In the genomic region with DNA sequence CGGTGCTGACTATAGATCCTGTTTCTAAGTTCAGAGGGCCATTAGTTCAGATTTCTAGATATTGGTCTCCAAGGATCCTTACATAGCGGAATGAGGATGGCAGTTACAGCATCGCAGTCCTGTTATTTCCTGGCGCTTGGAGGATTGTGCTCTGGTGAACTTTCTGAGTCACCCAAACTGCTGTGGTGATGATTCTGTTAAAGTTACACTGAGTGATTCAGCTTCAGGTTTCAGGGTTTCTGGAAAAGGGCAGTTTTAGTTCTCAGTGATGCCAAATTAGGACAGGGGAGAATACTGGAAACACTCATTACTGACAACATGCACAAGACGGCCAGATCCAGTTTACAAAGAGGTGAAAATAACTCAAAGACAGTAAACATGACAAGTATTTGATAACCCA, we compare ENCODE assay signal across 12 cellular contexts. TPM values are rescaled to one million over a fixed set of nuclear protein-coding genes. Genes with fewer than 3 reads are reported as not detected.
DNase-seq lines count a peak whose midpoint lies in the region; ATAC-seq and TF ChIP-seq lines count a peak whose summit lies in the region.
"Had no signal": no experiment of that assay in that cellular context is flagged by ENCODE, and none has a peak within 500 bp of the region (broad histone marks: within the 10 kb centered on the region; RNA-seq: fewer than 3 reads in every experiment).

No MANE protein-coding gene starts in this region.

- H3K27ac Mint-ChIP-seq in T-helper 2 cell treated with Interferon-gamma antibody and Interleukin-4, amounts not matched to agents 5 μg/mL and 100 μg/mL, for 36 hours = no peak overlapping the region

- no peaks in the 10 kb centered on the region for H3K9me3 Mint-ChIP-seq in T-helper 2 cell treated with Interferon-gamma antibody and Interleukin-4, amounts not matched to agents 5 μg/mL and 100 μg/mL, for 36 hours
- H3K9me3 Mint-ChIP-seq: central memory CD8-positive, alpha-beta T cell had no signal

- TF ChIP-seq CTCF in AG09319 (IDR thresholded peaks at IDR 0.05; ENCODE audit: low read depth, low read length) = no peak
- no peak for TF ChIP-seq CTCF in foreskin fibroblast (IDR thresholded peaks at IDR 0.05; ENCODE audit: low read depth, low read length)

- no peaks in the 10 kb centered on the region for H3K36me3 Mint-ChIP-seq in T-helper 2 cell treated with Interferon-gamma antibody and Interleukin-4, amounts not matched to agents 5 μg/mL and 100 μg/mL, for 36 hours (ENCODE audit: low read depth)

- H3K4me3 ChIP-seq in foreskin fibroblast (ENCODE audit: low read depth in 1 of 2, low read length in 2 of 2) = no peak overlapping the region

- peaks cover 2% of the 10 kb centered on the region for H3K27me3 Mint-ChIP-seq in T-helper 2 cell treated with Interferon-gamma antibody and Interleukin-4, amounts not matched to agents 5 μg/mL and 100 μg/mL, for 36 hours (ENCODE audit: low read depth)

- DNase-seq in AG09319 (ENCODE audit: extremely low read depth, low read depth) (peak; percentile 40), foreskin fibroblast (peak; percentile 75 to 84), mesenteric fat pad (ENCODE audit: low spot score) (no peak), GF-D8 (lab: John Stamatoyannopoulos, UW) (no peak), NCI-H510A treated with DMSO at 0.1 percent for 48 hours (lab: John Stamatoyannopoulos, UW) (no peak)
- DNase-seq in T-helper 2 cell treated with Interferon-gamma antibody and Interleukin-4, amounts not matched to agents 5 μg/mL and 100 μg/mL, for 36 hours (ENCODE audit: low spot score) = peak; percentile 33
- DNase-seq: NCI-H1436 treated with DMSO at 0.1 percent for 48 hours had no signal

- ATAC-seq in GM21529 (IDR thresholded peaks at IDR 0.05; ENCODE audit: unreplicated experiment) (peak; percentile 45), GM19452 (IDR thresholded peaks at IDR 0.05; ENCODE audit: unreplicated experiment) (no peak)
- ATAC-seq: Panc1 had no signal

- H3K4me3 Mint-ChIP-seq in T-helper 2 cell treated with Interferon-gamma antibody and Interleukin-4, amounts not matched to agents 5 μg/mL and 100 μg/mL, for 36 hours = no peak overlapping the region
- H3K4me3 Mint-ChIP-seq: central memory CD8-positive, alpha-beta T cell had no signal

- H3K4me1 Mint-ChIP-seq in T-helper 2 cell treated with Interferon-gamma antibody and Interleukin-4, amounts not matched to agents 5 μg/mL and 100 μg/mL, for 36 hours (ENCODE audit: low read depth) = peaks cover 9% of the 10 kb centered on the region
- H3K4me1 Mint-ChIP-seq: central memory CD8-positive, alpha-beta T cell had no signal

RNA-seq across cellular contexts. Expression of gene ANKRD62, which starts 52.1 kb away (rescaled TPM):
- total RNA-seq in mesenteric fat pad = not detected
- total RNA-seq: pulmonary artery endothelial cell had no signal

Comparison
In these comparisons a context has a peak if more than half of its experiments do, and no peak if none do; other contexts are left out.
1. DNase-seq: peak in AG09319 (single experiment), T-helper 2 cell treated with Interferon-gamma antibody and Interleukin-4, amounts not matched to agents 5 μg/mL and 100 μg/mL, for 36 hours (single experiment) and foreskin fibroblast (2 of 2); none in mesenteric fat pad (single experiment), GF-D8 (single experiment) and NCI-H510A treated with DMSO at 0.1 percent for 48 hours (single experiment).